ENCODE assay signal across 1 cellular context in the genomic region with DNA sequence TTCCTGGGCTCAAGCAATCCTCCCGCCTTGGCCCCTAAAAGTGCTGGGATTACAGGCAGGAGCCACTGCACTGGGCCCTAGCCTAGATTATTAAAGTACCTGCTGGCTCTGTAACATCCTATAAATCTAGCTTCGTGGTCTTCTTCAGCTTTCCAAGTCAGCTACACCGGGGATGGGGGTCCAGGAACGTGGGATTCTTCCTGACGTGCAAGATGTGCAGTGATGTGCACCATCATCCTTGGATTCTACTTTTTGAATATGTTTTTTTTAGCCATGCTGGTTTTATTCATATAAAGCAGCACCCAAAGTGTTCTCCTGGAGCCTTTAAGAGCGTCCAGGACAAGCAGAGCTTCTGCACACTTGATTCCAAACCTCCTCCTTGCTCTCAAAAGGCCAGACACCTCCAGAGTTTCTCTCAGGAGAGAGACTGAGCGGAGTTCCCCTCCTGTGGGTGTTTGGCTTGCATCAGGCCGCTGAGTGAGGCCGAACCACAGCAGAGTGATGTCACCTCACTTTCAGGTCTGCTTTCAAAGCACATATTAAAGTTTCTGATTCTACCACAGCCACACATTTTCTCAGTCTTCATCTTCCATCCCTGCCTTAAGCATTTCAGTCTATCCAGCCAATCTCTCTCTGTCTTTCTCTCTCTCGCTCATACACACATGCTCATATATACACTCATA.
TF ChIP-seq lines count a peak whose summit lies in the region.

No MANE protein-coding gene starts in this region.

TF ChIP-seq in SK-N-SH treated with all-trans-retinoic acid at 6 μM for 48 hours, 23 proteins besides CTCF, POLR2A, EP300 and RAD21 (continued from another document):
- TF ChIP-seq, protein P1, sequence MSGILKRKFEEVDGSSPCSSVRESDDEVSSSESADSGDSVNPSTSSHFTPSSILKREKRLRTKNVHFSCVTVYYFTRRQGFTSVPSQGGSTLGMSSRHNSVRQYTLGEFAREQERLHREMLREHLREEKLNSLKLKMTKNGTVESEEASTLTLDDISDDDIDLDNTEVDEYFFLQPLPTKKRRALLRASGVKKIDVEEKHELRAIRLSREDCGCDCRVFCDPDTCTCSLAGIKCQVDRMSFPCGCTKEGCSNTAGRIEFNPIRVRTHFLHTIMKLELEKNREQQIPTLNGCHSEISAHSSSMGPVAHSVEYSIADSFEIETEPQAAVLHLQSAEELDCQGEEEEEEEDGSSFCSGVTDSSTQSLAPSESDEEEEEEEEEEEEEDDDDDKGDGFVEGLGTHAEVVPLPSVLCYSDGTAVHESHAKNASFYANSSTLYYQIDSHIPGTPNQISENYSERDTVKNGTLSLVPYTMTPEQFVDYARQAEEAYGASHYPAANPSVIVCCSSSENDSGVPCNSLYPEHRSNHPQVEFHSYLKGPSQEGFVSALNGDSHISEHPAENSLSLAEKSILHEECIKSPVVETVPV (CRISPR knock-in tag; IDR thresholded peaks at IDR 0.05): no peak
- TF ChIP-seq BACH2 (CRISPR knock-in tag; IDR thresholded peaks at IDR 0.05; ENCODE audit: borderline replicate concordance): no peak
- TF ChIP-seq, protein P2, sequence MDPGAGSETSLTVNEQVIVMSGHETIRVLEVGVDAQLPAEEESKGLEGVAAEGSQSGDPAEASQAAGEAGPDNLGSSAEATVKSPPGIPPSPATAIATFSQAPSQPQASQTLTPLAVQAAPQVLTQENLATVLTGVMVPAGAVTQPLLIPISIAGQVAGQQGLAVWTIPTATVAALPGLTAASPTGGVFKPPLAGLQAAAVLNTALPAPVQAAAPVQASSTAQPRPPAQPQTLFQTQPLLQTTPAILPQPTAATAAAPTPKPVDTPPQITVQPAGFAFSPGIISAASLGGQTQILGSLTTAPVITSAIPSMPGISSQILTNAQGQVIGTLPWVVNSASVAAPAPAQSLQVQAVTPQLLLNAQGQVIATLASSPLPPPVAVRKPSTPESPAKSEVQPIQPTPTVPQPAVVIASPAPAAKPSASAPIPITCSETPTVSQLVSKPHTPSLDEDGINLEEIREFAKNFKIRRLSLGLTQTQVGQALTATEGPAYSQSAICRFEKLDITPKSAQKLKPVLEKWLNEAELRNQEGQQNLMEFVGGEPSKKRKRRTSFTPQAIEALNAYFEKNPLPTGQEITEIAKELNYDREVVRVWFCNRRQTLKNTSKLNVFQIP (CRISPR knock-in tag; IDR thresholded peaks at IDR 0.05; ENCODE audit: borderline replicate concordance, low read depth): no peak
- no peak for TF ChIP-seq RARB (CRISPR knock-in tag; IDR thresholded peaks at IDR 0.05)
- no peak for TF ChIP-seq ZNF70 (CRISPR knock-in tag; IDR thresholded peaks at IDR 0.05)
- TF ChIP-seq ISL1 (CRISPR knock-in tag; IDR thresholded peaks at IDR 0.05): no peak
- no peak for TF ChIP-seq ARNTL (CRISPR knock-in tag; IDR thresholded peaks at IDR 0.05; ENCODE audit: borderline replicate concordance, low read depth)
- TF ChIP-seq ZFP3 (CRISPR knock-in tag; IDR thresholded peaks at IDR 0.05): no peak
- no peak for TF ChIP-seq TCF4 (CRISPR knock-in tag; IDR thresholded peaks at IDR 0.05; ENCODE audit: borderline replicate concordance)
- no peak for TF ChIP-seq PPARA (CRISPR knock-in tag; IDR thresholded peaks at IDR 0.05; ENCODE audit: borderline replicate concordance)
